Comparison of ENCODE assay signal across 24 cellular contexts in genomic region chr2:182432051-182432450, GRCh38. TPM values are rescaled to one million over a fixed set of nuclear protein-coding genes. Genes with fewer than 3 reads are reported as not detected.
"Had no signal": no experiment of that assay in that cellular context is flagged by ENCODE, and none has a peak within 500 bp of the region (broad histone marks: within the 10 kb centered on the region; RNA-seq: fewer than 3 reads in every experiment).

No MANE protein-coding gene starts in this region.

- H3K4me2 ChIP-seq: neural progenitor cell, smooth muscle cell had no signal

- H3K4me1 ChIP-seq: esophagus squamous epithelium, gastrocnemius medialis, parathyroid adenoma, right lobe of liver, stomach had no signal

- H2AFZ ChIP-seq: neural progenitor cell, parathyroid adenoma had no signal

- H3K27me3 ChIP-seq: esophagus squamous epithelium, gastrocnemius medialis, neural progenitor cell, right lobe of liver, stomach, thyroid gland, vagina had no signal

- H3K27ac ChIP-seq: esophagus squamous epithelium, gastrocnemius medialis, neural progenitor cell, parathyroid adenoma, right lobe of liver, stomach, thyroid gland, vagina had no signal

- ATAC-seq: effector memory CD8-positive, alpha-beta T cell; gastrocnemius medialis; natural killer cell treated with Interleukin-12 subunit alpha and Interleukin-12 subunit beta and Interleukin-15 and Interleukin-18, amount 100 ng/mL, for 72 hours; right lobe of liver; stimulated activated effector memory CD8-positive, alpha-beta T cell treated with anti-CD3 and anti-CD28 coated beads, Interleukin-12 subunit alpha, Interleukin-12 subunit beta, amount 100 ng/mL, for 72 hours had no signal

- H3K36me3 ChIP-seq: esophagus squamous epithelium, gastrocnemius medialis, neural progenitor cell, right lobe of liver, stomach, thyroid gland, vagina had no signal

- H3K9ac ChIP-seq: neural progenitor cell, parathyroid adenoma had no signal

- H3K9me3 ChIP-seq: esophagus squamous epithelium, gastrocnemius medialis, right lobe of liver, stomach, thyroid gland, vagina had no signal

- H3K4me3 ChIP-seq: esophagus squamous epithelium, gastrocnemius medialis, lung, neural progenitor cell, right lobe of liver, smooth muscle cell, stomach, thyroid gland, vagina had no signal

- DNase-seq: cortex of kidney; effector memory CD8-positive, alpha-beta T cell; erythroblast; esophagus squamous epithelium; foreskin fibroblast; gastrocnemius medialis; head of caudate nucleus; naive B cell; right lobe of liver; stimulated activated CD4-positive, alpha-beta T cell treated with anti-CD3 and anti-CD28 coated beads, Interleukin-12 subunit alpha, Interleukin-12 subunit beta, amount 100 ng/mL, for 4 hours; stimulated activated CD4-positive, alpha-beta T cell treated with anti-CD3 and anti-CD28 coated beads, Interleukin-2, amount 100 ng/mL, for 24 hours; stimulated activated CD4-positive, alpha-beta T cell treated with anti-CD3 and anti-CD28 coated beads, Interleukin-4, amount 100 ng/mL, for 24 hours; stimulated activated naive CD4-positive, alpha-beta T cell treated with Interleukin-2 at 50 U/mL for 16 hours; stomach; thyroid gland; trophoblast cell had no signal

RNA-seq across cellular contexts. Expression of gene PDE1A, which starts 5.2 kb away (rescaled TPM):
- total RNA-seq: mononuclear cell; natural killer cell treated with Interleukin-12 subunit alpha and Interleukin-12 subunit beta and Interleukin-15 and Interleukin-18, amount 100 ng/mL, for 72 hours had no signal
